17 cellular contexts compared by ENCODE assay signal in the genomic region with DNA sequence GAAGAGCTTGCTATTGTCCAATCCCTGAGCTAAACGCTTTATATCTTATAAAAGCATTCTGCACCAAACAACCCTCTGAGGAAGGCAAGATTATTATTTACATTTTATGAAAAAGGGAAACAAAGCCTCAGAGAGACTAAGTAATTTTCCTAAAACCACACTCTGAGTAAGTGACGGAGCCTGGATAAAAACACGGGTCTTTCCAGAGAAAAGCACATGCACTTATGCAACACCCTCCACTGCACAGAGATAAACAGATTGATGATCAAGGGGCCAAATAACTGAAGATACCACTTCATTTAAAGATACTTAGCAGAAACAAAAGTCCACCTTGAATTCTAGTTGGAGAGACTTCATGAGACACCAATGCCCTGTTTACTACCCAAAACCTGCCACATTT.
DNase-seq lines count a peak whose midpoint lies in the region; ATAC-seq and TF ChIP-seq lines count a peak whose summit lies in the region.
"Had no signal": no experiment of that assay in that cellular context is flagged by ENCODE, and none has a peak within 500 bp of the region (broad histone marks: within the 10 kb centered on the region; RNA-seq: fewer than 3 reads in every experiment).

No MANE protein-coding gene starts in this region.

- H3K4me1 ChIP-seq in right cardiac atrium (ENCODE audit: control insufficient read depth, insufficient read depth, low read length): no peaks in the 10 kb centered on the region
- peaks cover 0 to 32% (median 7%) of the 10 kb centered on the region in 3 donors for H3K4me1 ChIP-seq in gastroesophageal sphincter
- peaks cover 32% of the 10 kb centered on the region for H3K4me1 ChIP-seq in stomach smooth muscle (ENCODE audit: control insufficient read depth, insufficient read depth, low read length)
- H3K4me1 ChIP-seq: BE2C had no signal

- no peak overlapping the region for H3K4me3 ChIP-seq in right cardiac atrium (ENCODE audit: low read length)
- no peak overlapping the region for H3K4me3 ChIP-seq in gastroesophageal sphincter
- H3K4me3 ChIP-seq in stomach smooth muscle (ENCODE audit: low read length in 2 of 2): no peak overlapping the region
- H3K4me3 ChIP-seq: GM23338 had no signal

- TF ChIP-seq EP300 in gastroesophageal sphincter (IDR thresholded peaks at IDR 0.05): no peak

- intact Hi-C loops in left ventricle myocardium superior (cut with micrococcal nuclease) (no loop called here), right cardiac atrium (cut with DNase I) (no loop called here)

- ATAC-seq in left ventricle myocardium superior (peak; percentile 46), right cardiac atrium (no peak), gastroesophageal sphincter (no peak), HG02588 (IDR thresholded peaks at IDR 0.05; ENCODE audit: unreplicated experiment) (no peak)
- ATAC-seq: GM23338 had no signal

- no peak for TF ChIP-seq CTCF in gastroesophageal sphincter (IDR thresholded peaks at IDR 0.05)

- H3K36me3 ChIP-seq in gastroesophageal sphincter: no peaks in the 10 kb centered on the region
- no peaks in the 10 kb centered on the region for H3K36me3 ChIP-seq in stomach smooth muscle (ENCODE audit: control insufficient read depth in 2 of 2, insufficient read depth in 2 of 2, low read length in 2 of 2)
- H3K36me3 ChIP-seq: BE2C had no signal

- H3K27ac ChIP-seq in right cardiac atrium (ENCODE audit: low read length) (no peak overlapping the region), gastroesophageal sphincter (peak overlapping the region; percentile 10 to 70 (median 41)), stomach smooth muscle (ENCODE audit: low read length) (peak overlapping the region; percentile 87)

- no peak for DNase-seq in left ventricle myocardium superior
- DNase-seq in right cardiac atrium: no peak
- no peak for DNase-seq in glomerular visceral epithelial cell (ENCODE audit: extremely low spot score)
- no peak for DNase-seq in EL
- DNase-seq: ACHN; BE2C; C1 segment of cervical spinal cord; CD4-positive, CD25-positive, alpha-beta regulatory T cell; CD8-positive, alpha-beta memory T cell; COR-L47; GDM1; HCEC 1CT; IMR-90 had no signal

- TF ChIP-seq POLR2A in gastroesophageal sphincter (IDR thresholded peaks at IDR 0.05): no peak

- H3K27me3 ChIP-seq in right cardiac atrium (ENCODE audit: control insufficient read depth, insufficient read depth) (peaks cover 2% of the 10 kb centered on the region), gastroesophageal sphincter (no peaks in the 10 kb centered on the region), stomach smooth muscle (ENCODE audit: control insufficient read depth in 1 of 2, insufficient read depth in 2 of 2, low read length in 2 of 2) (no peaks in the 10 kb centered on the region)

- H3K9me3 ChIP-seq in right cardiac atrium (ENCODE audit: control insufficient read depth, low read length): no peaks in the 10 kb centered on the region
- no peaks in the 10 kb centered on the region for H3K9me3 ChIP-seq in gastroesophageal sphincter
- H3K9me3 ChIP-seq in stomach smooth muscle (ENCODE audit: control insufficient read depth in 2 of 2, low read length in 2 of 2): no peaks in the 10 kb centered on the region
- H3K9me3 ChIP-seq: BE2C had no signal

- no peak overlapping the region for H3K9ac ChIP-seq in stomach smooth muscle (ENCODE audit: low read length in 2 of 2)

- WGBS in right cardiac atrium: 65% methylated on average over 3 of the region's 3 CpGs
- 59 to 100% methylated on average over 1 to 3 of the region's 3 CpGs for WGBS in gastroesophageal sphincter (ENCODE audit: low coverage in 1 of 2), 2 donors
